8 cellular contexts compared by ENCODE assay signal in genomic region chr1:999797-1000356, GRCh38. TPM values are rescaled to one million over a fixed set of nuclear protein-coding genes. Genes with fewer than 3 reads are reported as not detected.
DNase-seq lines count a peak whose midpoint lies in the region; ATAC-seq, FAIRE-seq and TF ChIP-seq lines count a peak whose summit lies in the region.

Gene HES4, minus strand, starts transcription at chr1:1000097. Its CDS starts 124 bp downstream, at chr1:999973.

- TF ChIP-seq CTCF in ascending aorta (IDR thresholded peaks at IDR 0.05), result peak in 1 of 3 experiments; percentile 7
- no peak for TF ChIP-seq CTCF in parathyroid adenoma (IDR thresholded peaks at IDR 0.05)

- H3K27ac ChIP-seq in ascending aorta, result peak within 1 kb of the TSS; percentile 98
- H3K27ac ChIP-seq in parathyroid adenoma, result peak within 1 kb of the TSS; percentile 78

- H3K27me3 ChIP-seq in ascending aorta (no peaks in the 10 kb centered on the region), parathyroid adenoma (ENCODE audit: control insufficient read depth, insufficient read depth, low read length) (no peaks in the 10 kb centered on the region)

- DNase-seq in ELF-1 (ENCODE audit: low read depth, low spot score), result peak; percentile 94
- DNase-seq in HTR-8/SVneo (ENCODE audit: insufficient read length, low spot score), result peak; percentile 81
- DNase-seq in SK-N-DZ (ENCODE audit: low spot score), result peak; percentile 87
- DNase-seq in ascending aorta (ENCODE audit: low spot score in 2 of 2), result peak; percentile 67 to 96
- peak; percentile 96 for DNase-seq in left cardiac atrium

- FAIRE-seq in HTR-8/SVneo (lab: Jason Lieb, UNC), result peak; percentile 88

- intact Hi-C loops in ascending aorta (cut with DNase I), result loop anchor here (1.0 to 5.0 kb wide), 4 partner anchors 19 to 232 kb away; partner anchors contain the start of genes B3GALT6, C1orf159, NOC2L and SDF4
- intact Hi-C loops in left cardiac atrium (cut with DNase I), result no loop called here

- no peaks in the 10 kb centered on the region for H3K79me2 ChIP-seq in parathyroid adenoma

- H3K4me3 ChIP-seq in ascending aorta (peak within 1 kb of the TSS; percentile 58 to 68), parathyroid adenoma (ENCODE audit: low read depth, low read length) (peak within 1 kb of the TSS; percentile 82)

- no peaks in the 10 kb centered on the region for H3K36me3 ChIP-seq in ascending aorta
- H3K36me3 ChIP-seq in parathyroid adenoma (ENCODE audit: control insufficient read depth, insufficient read depth, low read length), result no peaks in the 10 kb centered on the region

- no peak within 1 kb of the TSS for H3K9ac ChIP-seq in parathyroid adenoma

- H2AFZ ChIP-seq in parathyroid adenoma, result peak within 1 kb of the TSS; percentile 72

- ATAC-seq in left cardiac atrium, result peak; percentile 83 to 84
- ATAC-seq in GM21360 (IDR thresholded peaks at IDR 0.05; ENCODE audit: unreplicated experiment), result no peak
- ATAC-seq in HG03095 (IDR thresholded peaks at IDR 0.05; ENCODE audit: unreplicated experiment), result no peak

- no peaks in the 10 kb centered on the region for H3K9me3 ChIP-seq in ascending aorta
- no peaks in the 10 kb centered on the region for H3K9me3 ChIP-seq in parathyroid adenoma (ENCODE audit: control insufficient read depth, low read length)

- H3K4me1 ChIP-seq in ascending aorta (peaks cover 17 to 19% of the 10 kb centered on the region in 2 donors), parathyroid adenoma (peaks cover under 1% of the 10 kb centered on the region)

- H3K4me2 ChIP-seq in parathyroid adenoma (ENCODE audit: low read length), result peak within 1 kb of the TSS; percentile 99

RNA-seq across cellular contexts. Expression of gene HES4, which starts in this region (rescaled TPM):
- polyA plus RNA-seq in SK-N-DZ (2014; cell fraction: cytosol; rRNA removed), result 127 and 154 TPM in 2 replicates
- 611 and 684 TPM in 2 replicates for polyA plus RNA-seq in SK-N-DZ (2014; cell fraction: nucleus; rRNA removed)
- total RNA-seq in ascending aorta, result 285 TPM
- 10 to 100 TPM; 42.1 to 68.3 TPM for total RNA-seq in left cardiac atrium

Comparison
In these comparisons a context has a peak if more than half of its experiments do, and no peak if none do; other contexts are left out.
1. ATAC-seq: peak in left cardiac atrium (2 of 2); none in GM21360 (single experiment) and HG03095 (single experiment).
2. Peak in every context shown above with its lines, with median percentiles within 50 percentile points of each other: DNase-seq.